ENCODE assay signal across 18 cellular contexts in genomic region chr17:32774286-32775084, GRCh38.
"Had no signal": no experiment of that assay in that cellular context is flagged by ENCODE, and none has a peak within 500 bp of the region (broad histone marks: within the 10 kb centered on the region; RNA-seq: fewer than 3 reads in every experiment).

No MANE protein-coding gene starts in this region.

- H3K4me3 ChIP-seq: cardiac muscle cell, esophagus squamous epithelium, heart right ventricle, pancreas, sigmoid colon, spleen, thoracic aorta had no signal

- H3K4me1 ChIP-seq: esophagus squamous epithelium, heart right ventricle, sigmoid colon, spleen had no signal

- H3K27ac ChIP-seq: cardiac muscle cell, esophagus squamous epithelium, heart right ventricle, pancreas, sigmoid colon, spleen, thoracic aorta had no signal

- H3K36me3 ChIP-seq: pancreas, sigmoid colon had no signal

- ATAC-seq: activated CD8-positive, alpha-beta memory T cell treated with anti-CD3 and anti-CD28 coated beads, Interleukin-2, amount 10 ng/mL, durations not matched to agents 7 days and 5 days; heart right ventricle; left lobe of liver; pancreas; stimulated activated naive B cell treated with anti-CD40 and anti-IgM and Interleukin-4, amounts not matched to agents 10 μg/mL and 1 μg/mL and 100 μg/mL, for 72 hours had no signal

- H3K27me3 ChIP-seq: cardiac muscle cell, esophagus squamous epithelium, heart right ventricle, pancreas, sigmoid colon, spleen had no signal

- H3K9me3 ChIP-seq: esophagus squamous epithelium, heart right ventricle, pancreas, sigmoid colon, spleen, thoracic aorta had no signal

- DNase-seq: activated B cell treated with CpG ODN at 0.5 μM for 24 hours; activated CD4-positive, alpha-beta memory T cell treated with anti-CD3 and anti-CD28 coated beads, Interleukin-2, amount 10 ng/mL, durations not matched to agents 7 days and 5 days; activated CD4-positive, alpha-beta T cell treated with anti-CD3 and anti-CD28 coated beads for 4 hours; activated CD8-positive, alpha-beta memory T cell treated with anti-CD3 and anti-CD28 coated beads, Interleukin-2, amount 10 ng/mL, durations not matched to agents 7 days and 5 days; amygdala; dermis blood vessel endothelial cell; effector memory CD4-positive, alpha-beta T cell; esophagus squamous epithelium; heart right ventricle; islet precursor cell; naive B cell; pancreas; sigmoid colon; spleen; stimulated activated naive B cell treated with anti-CD40 and anti-IgM and Interleukin-4, amounts not matched to agents 10 μg/mL and 1 μg/mL and 100 μg/mL, for 72 hours had no signal
